31 cellular contexts compared by ENCODE assay signal in the genomic region with DNA sequence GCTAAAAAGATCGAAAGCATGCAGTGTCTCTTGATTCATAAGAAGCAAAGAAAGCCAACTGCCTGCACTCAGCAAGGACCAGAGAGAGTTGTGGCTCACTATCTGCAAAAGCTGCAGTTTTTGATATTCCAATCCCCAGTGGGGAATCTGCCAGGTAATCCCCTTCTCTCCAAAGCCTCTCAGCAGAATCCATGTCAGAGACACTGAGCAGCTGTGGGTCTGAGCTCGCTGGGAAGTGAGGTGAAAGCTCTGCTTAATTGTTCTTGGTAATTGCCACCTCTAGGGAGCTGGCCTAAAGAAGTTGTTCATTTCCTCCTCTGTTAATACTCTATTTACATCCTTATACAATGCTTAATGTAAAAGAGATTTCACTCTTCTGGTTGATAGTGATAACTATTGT.
"Had no signal": no experiment of that assay in that cellular context is flagged by ENCODE, and none has a peak within 500 bp of the region (broad histone marks: within the 10 kb centered on the region; RNA-seq: fewer than 3 reads in every experiment).

No MANE protein-coding gene starts in this region.

- ATAC-seq: activated CD8-positive, alpha-beta T cell treated with anti-CD3 and anti-CD28 coated beads for 36 hours; activated T-cell treated with anti-CD3 and anti-CD28 coated beads, Interleukin-2, amount 50 U/mL, for 72 hours; activated T-helper 17 cell treated with anti-CD3 and anti-CD28 coated beads, Interleukin-2, amount 50 U/mL, for 72 hours had no signal

- H3K9me3 ChIP-seq: ascending aorta, SJCRH30 had no signal

- H3K27ac ChIP-seq: ascending aorta, cardiac muscle cell, SJCRH30, SK-N-MC, WERI-Rb-1 had no signal

- H3K27ac Mint-ChIP-seq: activated CD4-positive, alpha-beta T cell treated with anti-CD3 and anti-CD28 coated beads, Interleukin-2, amount 10 ng/mL, durations not matched to agents 24 days and 14 days; activated CD8-positive, alpha-beta T cell treated with anti-CD3 and anti-CD28 coated beads for 36 hours; activated naive CD4-positive, alpha-beta T cell treated with anti-CD3 and anti-CD28 coated beads, Interleukin-2, amount 50 U/mL, for 24 hours; activated naive CD8-positive, alpha-beta T cell treated with anti-CD3 and anti-CD28 coated beads, Interleukin-2, amount 10 ng/mL, durations not matched to agents 7 days and 5 days; activated T-cell treated with anti-CD3 and anti-CD28 coated beads, Interleukin-2, amount 50 U/mL, for 72 hours; activated T-helper 17 cell treated with anti-CD3 and anti-CD28 coated beads, Interleukin-2, amount 50 U/mL, for 72 hours had no signal

- H3K36me3 Mint-ChIP-seq: activated naive CD4-positive, alpha-beta T cell treated with anti-CD3 and anti-CD28 coated beads, Interleukin-2, amount 50 U/mL, for 24 hours; activated naive CD8-positive, alpha-beta T cell treated with anti-CD3 and anti-CD28 coated beads, Interleukin-2, amount 10 ng/mL, durations not matched to agents 7 days and 5 days had no signal

- H3K27me3 Mint-ChIP-seq: activated CD4-positive, alpha-beta T cell treated with anti-CD3 and anti-CD28 coated beads, Interleukin-2, amount 10 ng/mL, durations not matched to agents 24 days and 14 days; activated CD8-positive, alpha-beta T cell treated with anti-CD3 and anti-CD28 coated beads for 36 hours; activated naive CD4-positive, alpha-beta T cell treated with anti-CD3 and anti-CD28 coated beads, Interleukin-2, amount 50 U/mL, for 24 hours; activated naive CD8-positive, alpha-beta T cell treated with anti-CD3 and anti-CD28 coated beads, Interleukin-2, amount 10 ng/mL, durations not matched to agents 7 days and 5 days; activated T-helper 17 cell treated with anti-CD3 and anti-CD28 coated beads, Interleukin-2, amount 50 U/mL, for 72 hours; central memory CD8-positive, alpha-beta T cell had no signal

- H3K4me3 Mint-ChIP-seq: activated CD4-positive, alpha-beta T cell treated with anti-CD3 and anti-CD28 coated beads, Interleukin-2, amount 10 ng/mL, durations not matched to agents 24 days and 14 days; activated CD8-positive, alpha-beta T cell treated with anti-CD3 and anti-CD28 coated beads for 36 hours; activated naive CD4-positive, alpha-beta T cell treated with anti-CD3 and anti-CD28 coated beads, Interleukin-2, amount 50 U/mL, for 24 hours; activated naive CD8-positive, alpha-beta T cell treated with anti-CD3 and anti-CD28 coated beads, Interleukin-2, amount 10 ng/mL, durations not matched to agents 7 days and 5 days; activated T-cell treated with anti-CD3 and anti-CD28 coated beads, Interleukin-2, amount 50 U/mL, for 72 hours; activated T-helper 17 cell treated with anti-CD3 and anti-CD28 coated beads, Interleukin-2, amount 50 U/mL, for 72 hours; central memory CD8-positive, alpha-beta T cell had no signal

- H3K4me1 ChIP-seq: ascending aorta, SJCRH30 had no signal

- H3K27me3 ChIP-seq: ascending aorta, cardiac muscle cell, SJCRH30 had no signal

- DNase-seq: activated CD4-positive, alpha-beta T cell treated with anti-CD3 and anti-CD28 coated beads, Interleukin-2, amount 10 ng/mL, durations not matched to agents 24 days and 14 days; activated CD4-positive, alpha-beta T cell treated with anti-CD3 and anti-CD28 coated beads, Interleukin-2, amount 50 U/mL, for 4 hours; activated CD8-positive, alpha-beta T cell treated with anti-CD3 and anti-CD28 coated beads for 36 hours; activated effector memory CD4-positive, alpha-beta T cell treated with anti-CD3 and anti-CD28 coated beads, Interleukin-2, amount 50 U/mL, for 16 hours; activated naive CD4-positive, alpha-beta T cell treated with Interleukin-2 at 50 U/mL for 16 hours; activated naive CD8-positive, alpha-beta T cell treated with anti-CD3 and anti-CD28 coated beads, Interleukin-2, amount 10 ng/mL, durations not matched to agents 7 days and 5 days; activated T-cell treated with anti-CD3 and anti-CD28 coated beads, Interleukin-2, amount 50 U/mL, for 1 hour; activated T-cell treated with anti-CD3 and anti-CD28 coated beads, Interleukin-2, amount 50 U/mL, for 72 hours; amygdala; Kasumi-1; KG1; MM.1S; MV-4-11; NCI-H1092; NCI-H1417 treated with DMSO at 0.1 percent for 48 hours; NCI-H187 treated with DMSO at 0.1 percent for 48 hours; NCI-H2081; NCI-H510A; NCI-H526; NCI-H774; OCI-M1; SHP77; SJCRH30; T1000; WERI-Rb-1 had no signal

- H3K4me3 ChIP-seq: ascending aorta, cardiac muscle cell, SJCRH30, SK-N-MC had no signal

- H3K36me3 ChIP-seq: ascending aorta, cardiac muscle cell, SJCRH30, WERI-Rb-1 had no signal

- H3K4me1 Mint-ChIP-seq: activated CD4-positive, alpha-beta T cell treated with anti-CD3 and anti-CD28 coated beads, Interleukin-2, amount 10 ng/mL, durations not matched to agents 24 days and 14 days; activated naive CD4-positive, alpha-beta T cell treated with anti-CD3 and anti-CD28 coated beads, Interleukin-2, amount 50 U/mL, for 24 hours; activated naive CD8-positive, alpha-beta T cell treated with anti-CD3 and anti-CD28 coated beads, Interleukin-2, amount 10 ng/mL, durations not matched to agents 7 days and 5 days; activated T-helper 17 cell treated with anti-CD3 and anti-CD28 coated beads, Interleukin-2, amount 50 U/mL, for 72 hours; central memory CD8-positive, alpha-beta T cell had no signal
